In the genomic region with DNA sequence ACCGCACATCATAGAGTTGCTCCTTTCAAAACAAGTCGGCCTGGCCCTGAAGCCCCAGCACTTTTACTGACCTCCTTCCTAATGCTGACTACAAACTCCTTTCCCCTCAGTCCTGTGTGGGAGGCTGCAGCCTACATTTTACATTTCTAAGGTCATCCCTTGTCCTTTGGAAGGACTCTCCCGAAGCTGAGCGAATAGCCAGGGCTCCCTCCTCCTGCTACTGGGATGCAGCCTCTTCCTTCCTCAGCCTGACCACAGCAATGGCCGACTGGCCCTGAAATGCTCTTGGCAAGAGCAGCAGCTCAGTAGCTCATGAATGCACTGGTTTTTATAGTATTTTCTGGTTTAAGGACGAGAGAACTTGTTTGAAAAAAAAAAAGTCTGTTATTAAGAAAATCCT, we compare ENCODE assay signal across 28 cellular contexts. TPM values are rescaled to one million over a fixed set of nuclear protein-coding genes. Genes with fewer than 3 reads are reported as not detected.
DNase-seq lines count a peak whose midpoint lies in the region; ATAC-seq and TF ChIP-seq lines count a peak whose summit lies in the region.
"Had no signal": no experiment of that assay in that cellular context is flagged by ENCODE, and none has a peak within 500 bp of the region (broad histone marks: within the 10 kb centered on the region; RNA-seq: fewer than 3 reads in every experiment).

No MANE protein-coding gene starts in this region.

- H3K4me3 Mint-ChIP-seq in endodermal cell, result no peak overlapping the region
- H3K4me3 Mint-ChIP-seq: CD4-positive, alpha-beta T cell; central memory CD8-positive, alpha-beta T cell; stimulated activated naive CD8-positive, alpha-beta T cell treated with anti-CD3 and anti-CD28 coated beads, Interleukin-15, amount 100 ng/mL, for 72 hours; type B pancreatic cell had no signal

- H4K8ac ChIP-seq in neuronal stem cell (ENCODE audit: low read depth, low read length), result no peak overlapping the region

- no peak overlapping the region for H2BK12ac ChIP-seq in neuronal stem cell (ENCODE audit: low read length)

- 51 to 66% (median 56%) methylated on average over 6 of the region's 6 CpGs for WGBS in heart left ventricle, 4 donors
- WGBS in gastroesophageal sphincter (ENCODE audit: low coverage in 1 of 2), 2 donors, result 52 to 72% methylated on average over 2 to 6 of the region's 6 CpGs
- WGBS in neuronal stem cell (ENCODE audit: extremely low coverage in 2 of 2, insufficient read length in 2 of 2, insufficient replicate concordance in 1 of 2), 2 donors, result no CpG with 5 or more reads among the region's 6 CpGs
- WGBS in body of pancreas, 2 donors, result 75 to 79% methylated on average over 6 of the region's 6 CpGs
- 87 to 94% methylated on average over 5 to 6 of the region's 6 CpGs for WGBS in endodermal cell (ENCODE audit: insufficient coverage in 1 of 2, insufficient read length in 1 of 2), 2 experiments

- H2BK15ac ChIP-seq in neuronal stem cell (ENCODE audit: low read length), result no peak overlapping the region

- H3K4me1 Mint-ChIP-seq in endodermal cell, result no peaks in the 10 kb centered on the region
- H3K4me1 Mint-ChIP-seq: central memory CD8-positive, alpha-beta T cell; IgD-negative memory B cell; stimulated activated naive CD8-positive, alpha-beta T cell treated with anti-CD3 and anti-CD28 coated beads, Interleukin-15, amount 100 ng/mL, for 72 hours had no signal

- H2AK5ac ChIP-seq in neuronal stem cell (ENCODE audit: low read depth, low read length), result no peak overlapping the region

- no peak overlapping the region for H4K91ac ChIP-seq in neuronal stem cell (ENCODE audit: low read depth, low read length, poor library complexity)

- TF ChIP-seq CTCF in heart left ventricle (IDR thresholded peaks at IDR 0.05) (no peak), gastroesophageal sphincter (IDR thresholded peaks at IDR 0.05) (no peak), upper lobe of right lung (IDR thresholded peaks at IDR 0.05) (no peak), body of pancreas (IDR thresholded peaks at IDR 0.05) (no peak), endodermal cell (conservative IDR thresholded peaks at IDR 0.05) (no peak)

- H3K4me3 ChIP-seq in heart left ventricle (peak overlapping the region; percentile 24 to 72 (median 53)), gastroesophageal sphincter (peak overlapping the region; percentile 16 to 35), neuronal stem cell (ENCODE audit: low read length in 2 of 2) (no peak overlapping the region), upper lobe of right lung (peak overlapping the region; percentile 55), body of pancreas (no peak overlapping the region), endodermal cell (ENCODE audit: low read length) (no peak overlapping the region)

- peaks cover 0 to 54% (median 14%) of the 10 kb centered on the region in 12 donors for H3K4me1 ChIP-seq in heart left ventricle
- peaks cover 0 to 4% (median 0%) of the 10 kb centered on the region in 3 donors for H3K4me1 ChIP-seq in gastroesophageal sphincter
- H3K4me1 ChIP-seq in neuronal stem cell (ENCODE audit: control insufficient read depth in 2 of 2, insufficient read depth in 1 of 2, low read depth in 1 of 2, low read length in 2 of 2), result no peaks in the 10 kb centered on the region
- peaks cover 40% of the 10 kb centered on the region for H3K4me1 ChIP-seq in upper lobe of right lung
- peaks cover 13% of the 10 kb centered on the region for H3K4me1 ChIP-seq in body of pancreas
- H3K4me1 ChIP-seq in endodermal cell (ENCODE audit: control insufficient read depth, insufficient read depth, low read length), result no peaks in the 10 kb centered on the region

- H2AFZ ChIP-seq in neuronal stem cell (ENCODE audit: low read length), result no peak overlapping the region

- H3K36me3 ChIP-seq in heart left ventricle, result no peaks in the 10 kb centered on the region
- H3K36me3 ChIP-seq in gastroesophageal sphincter, result no peaks in the 10 kb centered on the region
- H3K36me3 ChIP-seq in neuronal stem cell (replicated peaks in 1 of 2; ENCODE audit: control insufficient read depth in 2 of 2, insufficient read depth in 2 of 2, low read length in 2 of 2), result no peaks in the 10 kb centered on the region
- H3K36me3 ChIP-seq in upper lobe of right lung, result no peaks in the 10 kb centered on the region
- H3K36me3 ChIP-seq in body of pancreas (replicated peaks in 1 of 2; ENCODE audit: insufficient read depth in 1 of 2, low read depth in 2 of 2), result no peaks in the 10 kb centered on the region
- no peaks in the 10 kb centered on the region for H3K36me3 ChIP-seq in endodermal cell (ENCODE audit: control insufficient read depth, insufficient read depth, low read length)

- H3K23ac ChIP-seq in neuronal stem cell (ENCODE audit: low read depth, low read length, poor library complexity), result no peak overlapping the region

- no peaks in the 10 kb centered on the region for H3K27me3 ChIP-seq in heart left ventricle
- H3K27me3 ChIP-seq in gastroesophageal sphincter, result no peaks in the 10 kb centered on the region
- H3K27me3 ChIP-seq in neuronal stem cell (ENCODE audit: control insufficient read depth in 3 of 3, insufficient read depth in 3 of 3, low read depth in 1 of 3, low read length in 3 of 3), result no peaks in the 10 kb centered on the region
- no peaks in the 10 kb centered on the region for H3K27me3 ChIP-seq in upper lobe of right lung
- H3K27me3 ChIP-seq in body of pancreas, result no peaks in the 10 kb centered on the region
- H3K27me3 ChIP-seq in endodermal cell (ENCODE audit: control insufficient read depth, insufficient read depth, low read length, poor library complexity, severe bottlenecking), result no peaks in the 10 kb centered on the region

- no peaks in the 10 kb centered on the region for H3K9me3 Mint-ChIP-seq in endodermal cell
- H3K9me3 Mint-ChIP-seq: activated T-helper 2 cell treated with anti-CD3 and anti-CD28 coated beads, Interferon-gamma antibody, Interleukin-2, Interleukin-4, amounts not matched to agents 10 μg/mL and 5 μg/mL and 100 μg/mL, durations not matched to agents 14 hours and 24 hours and 36 hours; CD4-positive, alpha-beta T cell had no signal

- H3K9ac ChIP-seq in neuronal stem cell (ENCODE audit: low read depth, low read length, poor library complexity) (no peak overlapping the region), endodermal cell (ENCODE audit: extremely low read depth, low read length, poor library complexity, severe bottlenecking) (no peak overlapping the region)

- intact Hi-C loops in heart left ventricle (cut with DNase I), result loop anchor here in 2 of 10 donors (1.0 to 2.0 kb wide), 3 partner anchors 18 to 69 kb away; no protein-coding TSS in a partner anchor
- intact Hi-C loops in Right ventricle myocardium inferior (cut with DNase I), result no loop called here
- intact Hi-C loops in upper lobe of right lung (cut with DNase I), result no loop called here
- intact Hi-C loops in body of pancreas (cut with DNase I), result no loop called here

- TF ChIP-seq POLR2A in heart left ventricle (IDR thresholded peaks at IDR 0.05) (no peak), gastroesophageal sphincter (IDR thresholded peaks at IDR 0.05) (no peak), body of pancreas (IDR thresholded peaks at IDR 0.05) (no peak)

- no peak overlapping the region for H2BK120ac ChIP-seq in neuronal stem cell (ENCODE audit: low read depth, low read length)

- no peaks in the 10 kb centered on the region for H3K79me1 ChIP-seq in neuronal stem cell (ENCODE audit: low read depth, low read length)

- H3K27ac Mint-ChIP-seq in endodermal cell, result no peak overlapping the region
- H3K27ac Mint-ChIP-seq: activated naive CD4-positive, alpha-beta T cell treated with anti-CD3 and anti-CD28 coated beads, Interleukin-2, amount 50 U/mL, for 72 hours; activated T-helper 2 cell treated with anti-CD3 and anti-CD28 coated beads, Interferon-gamma antibody, Interleukin-2, Interleukin-4, amounts not matched to agents 10 μg/mL and 5 μg/mL and 100 μg/mL, durations not matched to agents 14 hours and 24 hours and 36 hours; CD4-positive, alpha-beta T cell; IgD-negative memory B cell; stimulated activated naive CD8-positive, alpha-beta T cell treated with anti-CD3 and anti-CD28 coated beads, Interleukin-15, amount 100 ng/mL, for 72 hours; type B pancreatic cell had no signal

- H3K14ac ChIP-seq in neuronal stem cell (ENCODE audit: low read length), result no peak overlapping the region

- DNase-seq in heart left ventricle (peak in 1 of 5 donors; percentile 32), Right ventricle myocardium inferior (ENCODE audit: missing footprints) (no peak), neuronal stem cell (ENCODE audit: low spot score) (no peak), upper lobe of right lung (no peak), body of pancreas (no peak), GDM1 (lab: John Stamatoyannopoulos, UW) (no peak), endodermal cell (no peak)
- DNase-seq: activated CD4-positive, alpha-beta T cell treated with anti-CD3 and anti-CD28 coated beads, Interleukin-2, amount 50 U/mL, for 48 hours; activated CD4-positive, CD25-positive, alpha-beta regulatory T cell; activated CD8-positive, alpha-beta memory T cell treated with anti-CD3 and anti-CD28 coated beads, Interleukin-2, amount 50 U/mL, for 48 hours; aorta; CD4-positive, alpha-beta T cell; mesendoderm; NCI-H1105 treated with DMSO at 0.1 percent for 48 hours; NCI-H2029 treated with DMSO at 0.1 percent for 48 hours; NCI-H2227 treated with DMSO at 0.1 percent for 48 hours; NCI-H774; nucleus accumbens; retina; stimulated activated naive CD8-positive, alpha-beta T cell treated with anti-CD3 and anti-CD28 coated beads, Interleukin-15, amount 100 ng/mL, for 72 hours had no signal

- TF ChIP-seq EP300 in gastroesophageal sphincter (IDR thresholded peaks at IDR 0.05), result no peak

- H3K18ac ChIP-seq in neuronal stem cell (ENCODE audit: low read length), result peak overlapping the region; percentile 42

- H3K27me3 Mint-ChIP-seq in endodermal cell (ENCODE audit: insufficient read depth), result no peaks in the 10 kb centered on the region
- H3K27me3 Mint-ChIP-seq: CD4-positive, alpha-beta T cell; type B pancreatic cell had no signal

- ATAC-seq in heart left ventricle (peak in 1 of 4 donors; percentile 60), Right ventricle myocardium inferior (no peak), gastroesophageal sphincter (no peak), upper lobe of right lung (peak; percentile 19), body of pancreas (no peak)
- ATAC-seq: activated naive CD4-positive, alpha-beta T cell treated with anti-CD3 and anti-CD28 coated beads, Interleukin-2, amount 50 U/mL, for 72 hours; esophagus mucosa; stimulated activated naive CD8-positive, alpha-beta T cell treated with anti-CD3 and anti-CD28 coated beads, Interleukin-15, amount 100 ng/mL, for 72 hours had no signal

- H3K36me3 Mint-ChIP-seq in endodermal cell (ENCODE audit: low read depth), result no peaks in the 10 kb centered on the region
- H3K36me3 Mint-ChIP-seq: activated naive CD4-positive, alpha-beta T cell treated with anti-CD3 and anti-CD28 coated beads, Interleukin-2, amount 50 U/mL, for 72 hours; IgD-negative memory B cell; type B pancreatic cell had no signal

- H2BK5ac ChIP-seq in neuronal stem cell (ENCODE audit: low read length), result no peak overlapping the region

- H3K4ac ChIP-seq in neuronal stem cell (ENCODE audit: low read length), result no peak overlapping the region

- H3K4me2 ChIP-seq in neuronal stem cell (ENCODE audit: insufficient read depth, low read length, poor library complexity, severe bottlenecking), result no peak overlapping the region

- H3K9me3 ChIP-seq in heart left ventricle (no peaks in the 10 kb centered on the region), gastroesophageal sphincter (no peaks in the 10 kb centered on the region), neuronal stem cell (replicated peaks in 1 of 2; ENCODE audit: control insufficient read depth in 2 of 2, insufficient read depth in 1 of 2, low read depth in 1 of 2, low read length in 2 of 2) (no peaks in the 10 kb centered on the region), upper lobe of right lung (no peaks in the 10 kb centered on the region), body of pancreas (no peaks in the 10 kb centered on the region), endodermal cell (ENCODE audit: control insufficient read depth, low read length) (no peaks in the 10 kb centered on the region)

- H3K27ac ChIP-seq in heart left ventricle, result peak overlapping the region; percentile 70 to 93 (median 88)
- H3K27ac ChIP-seq in gastroesophageal sphincter, result peak overlapping the region in 2 of 4 donors; percentile 50 to 67
- no peak overlapping the region for H3K27ac ChIP-seq in neuronal stem cell (replicated peaks; ENCODE audit: low read length)
- peak overlapping the region; percentile 90 for H3K27ac ChIP-seq in upper lobe of right lung
- H3K27ac ChIP-seq in body of pancreas, result peak overlapping the region in 1 of 4 donors; percentile 10
- H3K27ac ChIP-seq in endodermal cell (ENCODE audit: low read depth, low read length), result no peak overlapping the region

RNA-seq across cellular contexts. Expression of a gene that starts 0.7 kb away (rescaled TPM):
- total RNA-seq in heart left ventricle (10 to 100 TPM; 27.3 to 89.6 (median 47.6) TPM), Right ventricle myocardium inferior (48.0 TPM), gastroesophageal sphincter (10 to 100 TPM; 11.7 to 37.6 (median 26.0) TPM), upper lobe of right lung (283 TPM), body of pancreas (1 to 10 TPM; 4.9 to 6.5 TPM), endodermal cell (not detected)
- 10 to 100 TPM; 24.5 to 36.2 TPM for polyA plus RNA-seq in heart left ventricle
- polyA plus RNA-seq in neuronal stem cell (2013, experiment 1 of 2), result not detected
- not detected for polyA plus RNA-seq in neuronal stem cell (2013, experiment 2 of 2)
- not detected for polyA plus RNA-seq in endodermal cell (2013, experiment 1 of 2)
- not detected for polyA plus RNA-seq in endodermal cell (2013, experiment 2 of 2)
- total RNA-seq: activated naive CD4-positive, alpha-beta T cell treated with anti-CD3 and anti-CD28 coated beads, Interleukin-2, amount 50 U/mL, for 72 hours; activated T-helper 2 cell treated with anti-CD3 and anti-CD28 coated beads, Interferon-gamma antibody, Interleukin-2, Interleukin-4, amounts not matched to agents 10 μg/mL and 5 μg/mL and 100 μg/mL, durations not matched to agents 14 hours and 24 hours and 36 hours; CD4-positive, alpha-beta T cell had no signal
- polyA plus RNA-seq: IgD-negative memory B cell, keratinocyte had no signal

Comparison
In these comparisons a context has a peak if more than half of its experiments do, and no peak if none do; other contexts are left out.
1. H3K27ac ChIP-seq: peak in heart left ventricle (12 of 12) and upper lobe of right lung (single experiment); none in neuronal stem cell (single experiment) and endodermal cell (single experiment).
2. H3K4me3 ChIP-seq: peak in heart left ventricle (12 of 12), gastroesophageal sphincter (2 of 2) and upper lobe of right lung (single experiment); none in neuronal stem cell (0 of 2), body of pancreas (0 of 2) and endodermal cell (single experiment).
3. RNA of a gene that starts 0.7 kb away (total RNA-seq): 283 TPM in upper lobe of right lung (single experiment), 48.0 TPM in Right ventricle myocardium inferior (single experiment), 27.3 to 89.6 TPM in heart left ventricle, 11.7 to 37.6 TPM in gastroesophageal sphincter and 4.9 to 6.5 TPM in body of pancreas; not detected in endodermal cell; every median in the first group is over 4 times any median in the second.